ENCODE assay signal across 17 cellular contexts in genomic region chr4:104524026-104524425, GRCh38. TPM values are rescaled to one million over a fixed set of nuclear protein-coding genes. Genes with fewer than 3 reads are reported as not detected.
DNase-seq lines count a peak whose midpoint lies in the region; ATAC-seq, FAIRE-seq and TF ChIP-seq lines count a peak whose summit lies in the region.
"Had no signal": no experiment of that assay in that cellular context is flagged by ENCODE, and none has a peak within 500 bp of the region (broad histone marks: within the 10 kb centered on the region; RNA-seq: fewer than 3 reads in every experiment).

No MANE protein-coding gene starts in this region.

- H3K4me2 ChIP-seq in neuronal stem cell (ENCODE audit: insufficient read depth, low read length, poor library complexity, severe bottlenecking), result no peak overlapping the region
- H3K4me2 ChIP-seq: GM23338 had no signal

- H3K9ac ChIP-seq in neuronal stem cell (ENCODE audit: low read depth, low read length, poor library complexity), result no peak overlapping the region

- H3K4ac ChIP-seq in neuronal stem cell (ENCODE audit: low read length), result no peak overlapping the region

- H3K18ac ChIP-seq in neuronal stem cell (ENCODE audit: low read length), result no peak overlapping the region

- H3K4me1 Mint-ChIP-seq in immature natural killer cell, result no peaks in the 10 kb centered on the region
- H3K4me1 Mint-ChIP-seq: CD4-positive, alpha-beta memory T cell; GM23338 had no signal

- no peak overlapping the region for H3K23ac ChIP-seq in neuronal stem cell (ENCODE audit: low read depth, low read length, poor library complexity)

- no peaks in the 10 kb centered on the region for H3K4me1 ChIP-seq in neuronal stem cell (ENCODE audit: control insufficient read depth in 2 of 2, insufficient read depth in 1 of 2, low read depth in 1 of 2, low read length in 2 of 2)
- H3K4me1 ChIP-seq: BE2C had no signal

- ATAC-seq in HG03442 (IDR thresholded peaks at IDR 0.05; ENCODE audit: unreplicated experiment), result peak; percentile 12
- ATAC-seq: GM23338 had no signal

- H3K9me3 Mint-ChIP-seq in immature natural killer cell, result peaks cover 0 to 3% (median 0%) of the 10 kb centered on the region in 6 donors
- H3K9me3 Mint-ChIP-seq: GM23338 had no signal

- no peak overlapping the region for H4K8ac ChIP-seq in neuronal stem cell (ENCODE audit: low read depth, low read length)

- H3K27me3 Mint-ChIP-seq in immature natural killer cell (ENCODE audit: low read depth in 3 of 3), result peaks cover 0 to 4% (median 0%) of the 10 kb centered on the region in 3 donors
- H3K27me3 Mint-ChIP-seq: CD4-positive, alpha-beta memory T cell had no signal

- H4K91ac ChIP-seq in neuronal stem cell (ENCODE audit: low read depth, low read length, poor library complexity), result no peak overlapping the region

- H3K27me3 ChIP-seq in dorsolateral prefrontal cortex (no peaks in the 10 kb centered on the region), neuronal stem cell (ENCODE audit: control insufficient read depth in 3 of 3, insufficient read depth in 3 of 3, low read depth in 1 of 3, low read length in 3 of 3) (no peaks in the 10 kb centered on the region)
- H3K27me3 ChIP-seq: BE2C had no signal

- WGBS in neuronal stem cell (ENCODE audit: extremely low coverage in 2 of 2, insufficient read length in 2 of 2, insufficient replicate concordance in 1 of 2), 2 donors, result no CpG with 5 or more reads among the region's 2 CpGs

- H3K9me3 ChIP-seq in neuronal stem cell (replicated peaks in 1 of 2; ENCODE audit: control insufficient read depth in 2 of 2, insufficient read depth in 1 of 2, low read depth in 1 of 2, low read length in 2 of 2), result peaks cover 0 to 3% of the 10 kb centered on the region in 2 donors
- H3K9me3 ChIP-seq: BE2C had no signal

- peak overlapping the region; percentile 38 for H2AFZ ChIP-seq in neuronal stem cell (ENCODE audit: low read length)
- H2AFZ ChIP-seq: GM23338 had no signal

- no peak for DNase-seq in dorsolateral prefrontal cortex
- no peak for DNase-seq in neuronal stem cell (ENCODE audit: low spot score)
- peak; percentile 46 for DNase-seq in superior temporal gyrus (ENCODE audit: extremely low spot score)
- DNase-seq in GM19239 (ENCODE audit: insufficient read length, low spot score), result no peak
- DNase-seq in immature natural killer cell, result no peak
- no peak for DNase-seq in G401 (ENCODE audit: low spot score)
- DNase-seq: BE2C; CD4-positive, alpha-beta memory T cell; DND-41; GF-D8; H7 had no signal

- intact Hi-C loops in dorsolateral prefrontal cortex (cut with DNase I), result no loop called here

- no peak overlapping the region for H2BK12ac ChIP-seq in neuronal stem cell (ENCODE audit: low read length)

- no peak overlapping the region for H3K4me3 Mint-ChIP-seq in immature natural killer cell
- H3K4me3 Mint-ChIP-seq: CD4-positive, alpha-beta memory T cell; GM23338; IgD-negative memory B cell had no signal

- no peak for FAIRE-seq in GM19239 (lab: Jason Lieb, UNC)
- FAIRE-seq: A204.1, D721Med had no signal

- no peaks in the 10 kb centered on the region for H3K36me3 ChIP-seq in neuronal stem cell (replicated peaks in 1 of 2; ENCODE audit: control insufficient read depth in 2 of 2, insufficient read depth in 2 of 2, low read length in 2 of 2)
- H3K36me3 ChIP-seq: BE2C had no signal

- H3K4me3 ChIP-seq in dorsolateral prefrontal cortex, result peak overlapping the region in 2 of 59 donors; percentile 22 to 27
- H3K4me3 ChIP-seq in neuronal stem cell (ENCODE audit: low read length in 2 of 2), result no peak overlapping the region
- H3K4me3 ChIP-seq: GM23338 had no signal

- H2BK5ac ChIP-seq in neuronal stem cell (ENCODE audit: low read length), result no peak overlapping the region

- no peaks in the 10 kb centered on the region for H3K36me3 Mint-ChIP-seq in immature natural killer cell
- H3K36me3 Mint-ChIP-seq: CD4-positive, alpha-beta memory T cell; IgD-negative memory B cell had no signal

- no peak overlapping the region for H2BK120ac ChIP-seq in neuronal stem cell (ENCODE audit: low read depth, low read length)

- no peak overlapping the region for H3K27ac Mint-ChIP-seq in immature natural killer cell
- H3K27ac Mint-ChIP-seq: CD4-positive, alpha-beta memory T cell; GM23338; IgD-negative memory B cell had no signal

- peak in 2 of 56 donors; percentile 5 to 25 for TF ChIP-seq CTCF in dorsolateral prefrontal cortex (IDR thresholded peaks at IDR 0.05 in 54 of 56, conservative IDR thresholded peaks at IDR 0.05 in 2 of 56; ENCODE audit: low read depth in 1 of 56, partially characterized antibody in 56 of 56)

- H2BK15ac ChIP-seq in neuronal stem cell (ENCODE audit: low read length), result no peak overlapping the region

- H3K27ac ChIP-seq in dorsolateral prefrontal cortex, result peak overlapping the region in 40 of 59 donors; percentile 0 to 81 (median 48)
- no peak overlapping the region for H3K27ac ChIP-seq in neuronal stem cell (replicated peaks; ENCODE audit: low read length)
- H3K27ac ChIP-seq: C4-2B had no signal

- H3K79me1 ChIP-seq in neuronal stem cell (ENCODE audit: low read depth, low read length), result no peaks in the 10 kb centered on the region

- H2AK5ac ChIP-seq in neuronal stem cell (ENCODE audit: low read depth, low read length), result no peak overlapping the region

- in situ Hi-C loops in G401 (cut with HindIII; ENCODE audit: low sequenced_read_pairs), result no loop called here

- no peak overlapping the region for H3K14ac ChIP-seq in neuronal stem cell (ENCODE audit: low read length)

RNA-seq across cellular contexts. Expression of gene CXXC4, which starts 29.3 kb away (rescaled TPM):
- total RNA-seq in dorsolateral prefrontal cortex, result 10 to 100 TPM in 115 of 120 experiments, 1 to 10 TPM in 5; 6.4 to 30.6 (median 15.1) TPM
- polyA plus RNA-seq in neuronal stem cell (2013, experiment 1 of 2), result 33.7 TPM
- polyA plus RNA-seq in neuronal stem cell (2013, experiment 2 of 2), result 36.4 TPM
- polyA plus RNA-seq in immature natural killer cell, result under 1 TPM; 0.13 to 0.29 (median 0.14) TPM
- 1.9 and 2.8 TPM in 2 replicates for total RNA-seq in G401 (2014; rRNA removed; shearing (Covaris generic))
- polyA plus RNA-seq: CD4-positive, alpha-beta memory T cell; IgD-negative memory B cell had no signal
